ENCODE assay signal across 1 cellular context in the genomic region with DNA sequence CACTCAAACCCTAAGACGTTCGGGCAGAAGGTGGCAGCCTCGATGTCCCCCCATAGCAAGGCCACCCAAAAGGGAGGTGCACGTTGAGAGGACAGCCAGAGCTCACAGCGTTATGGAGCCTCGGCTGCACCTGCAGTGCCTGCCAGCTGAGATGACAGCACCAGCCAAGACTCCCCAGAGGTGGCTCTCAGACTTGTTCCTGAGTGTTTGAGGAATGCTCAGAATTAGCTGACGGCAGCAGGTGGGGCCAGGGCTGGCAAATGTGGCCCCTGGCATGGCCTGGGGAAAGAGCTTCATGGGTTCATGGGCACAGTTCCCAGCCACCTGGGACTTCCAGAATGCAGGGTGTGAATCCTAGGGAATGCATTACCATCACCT.
TF ChIP-seq lines count a peak whose summit lies in the region.

No MANE protein-coding gene starts in this region.

TF ChIP-seq in Ishikawa, 13 proteins besides CTCF, POLR2A, EP300 and RAD21 (continued from another document):
- TF ChIP-seq, protein P1, sequence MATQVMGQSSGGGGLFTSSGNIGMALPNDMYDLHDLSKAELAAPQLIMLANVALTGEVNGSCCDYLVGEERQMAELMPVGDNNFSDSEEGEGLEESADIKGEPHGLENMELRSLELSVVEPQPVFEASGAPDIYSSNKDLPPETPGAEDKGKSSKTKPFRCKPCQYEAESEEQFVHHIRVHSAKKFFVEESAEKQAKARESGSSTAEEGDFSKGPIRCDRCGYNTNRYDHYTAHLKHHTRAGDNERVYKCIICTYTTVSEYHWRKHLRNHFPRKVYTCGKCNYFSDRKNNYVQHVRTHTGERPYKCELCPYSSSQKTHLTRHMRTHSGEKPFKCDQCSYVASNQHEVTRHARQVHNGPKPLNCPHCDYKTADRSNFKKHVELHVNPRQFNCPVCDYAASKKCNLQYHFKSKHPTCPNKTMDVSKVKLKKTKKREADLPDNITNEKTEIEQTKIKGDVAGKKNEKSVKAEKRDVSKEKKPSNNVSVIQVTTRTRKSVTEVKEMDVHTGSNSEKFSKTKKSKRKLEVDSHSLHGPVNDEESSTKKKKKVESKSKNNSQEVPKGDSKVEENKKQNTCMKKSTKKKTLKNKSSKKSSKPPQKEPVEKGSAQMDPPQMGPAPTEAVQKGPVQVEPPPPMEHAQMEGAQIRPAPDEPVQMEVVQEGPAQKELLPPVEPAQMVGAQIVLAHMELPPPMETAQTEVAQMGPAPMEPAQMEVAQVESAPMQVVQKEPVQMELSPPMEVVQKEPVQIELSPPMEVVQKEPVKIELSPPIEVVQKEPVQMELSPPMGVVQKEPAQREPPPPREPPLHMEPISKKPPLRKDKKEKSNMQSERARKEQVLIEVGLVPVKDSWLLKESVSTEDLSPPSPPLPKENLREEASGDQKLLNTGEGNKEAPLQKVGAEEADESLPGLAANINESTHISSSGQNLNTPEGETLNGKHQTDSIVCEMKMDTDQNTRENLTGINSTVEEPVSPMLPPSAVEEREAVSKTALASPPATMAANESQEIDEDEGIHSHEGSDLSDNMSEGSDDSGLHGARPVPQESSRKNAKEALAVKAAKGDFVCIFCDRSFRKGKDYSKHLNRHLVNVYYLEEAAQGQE (IDR thresholded peaks at IDR 0.05; ENCODE audit: low read depth): no peak
- TF ChIP-seq FOXM1 (IDR thresholded peaks at IDR 0.05; ENCODE audit: borderline replicate concordance, low read depth): no peak
